In genomic region chr2:69395866-69396265, GRCh38 we compare ENCODE assay signal across 15 cellular contexts. TPM values are rescaled to one million over a fixed set of nuclear protein-coding genes. Genes with fewer than 3 reads are reported as not detected.
DNase-seq lines count a peak whose midpoint lies in the region; ATAC-seq, FAIRE-seq and TF ChIP-seq lines count a peak whose summit lies in the region.
"Had no signal": no experiment of that assay in that cellular context is flagged by ENCODE, and none has a peak within 500 bp of the region (broad histone marks: within the 10 kb centered on the region; RNA-seq: fewer than 3 reads in every experiment).

No MANE protein-coding gene starts in this region.

- H3K9me3 ChIP-seq in heart right ventricle (no peaks in the 10 kb centered on the region), adipocyte (ENCODE audit: control insufficient read depth, low read length) (no peaks in the 10 kb centered on the region), thoracic aorta (no peaks in the 10 kb centered on the region)

- 9 to 10% methylated on average over 1 of the region's 1 CpG for WGBS in heart right ventricle, 2 donors

- TF ChIP-seq CTCF in heart right ventricle (IDR thresholded peaks at IDR 0.05) (no peak), thoracic aorta (IDR thresholded peaks at IDR 0.05) (no peak), nephron progenitor cell (IDR thresholded peaks at IDR 0.05) (no peak)

- H3K36me3 Mint-ChIP-seq in nephron progenitor cell (ENCODE audit: low read depth): peaks cover 68% of the 10 kb centered on the region

- H3K27me3 Mint-ChIP-seq in nephron progenitor cell (ENCODE audit: low read depth, poor library complexity): no peaks in the 10 kb centered on the region
- H3K27me3 Mint-ChIP-seq: B cell; CD4-positive, alpha-beta T cell had no signal

- peaks cover 0 to 22% (median 8%) of the 10 kb centered on the region in 9 donors for H3K4me1 ChIP-seq in heart right ventricle
- peaks cover 9% of the 10 kb centered on the region for H3K4me1 ChIP-seq in adipocyte (ENCODE audit: control insufficient read depth, insufficient read depth, low read length)
- H3K4me1 ChIP-seq in thoracic aorta (ENCODE audit: control insufficient read depth in 1 of 2, low read depth in 2 of 2): peaks cover 0 to 19% of the 10 kb centered on the region in 2 donors

- no peak overlapping the region for H3K4me3 ChIP-seq in heart right ventricle
- no peak overlapping the region for H3K4me3 ChIP-seq in adipocyte (ENCODE audit: low read length)
- H3K4me3 ChIP-seq in thoracic aorta: no peak overlapping the region
- H3K4me3 ChIP-seq: GM23338 had no signal

- H3K9ac ChIP-seq in adipocyte (ENCODE audit: low read length): no peak overlapping the region

- H3K27ac ChIP-seq in heart right ventricle (peak overlapping the region in 9 of 10 donors; percentile 7 to 78 (median 67)), thoracic aorta (no peak overlapping the region)

- no peak overlapping the region for H3K4me3 Mint-ChIP-seq in nephron progenitor cell
- H3K4me3 Mint-ChIP-seq: B cell; CD4-positive, alpha-beta T cell; GM23338 had no signal

- ATAC-seq in heart right ventricle (peak in 5 of 8 donors; percentile 60 to 74 (median 69)), thoracic aorta (ENCODE audit: insufficient number of reproducible peaks, low FRiP score, low read depth) (peak; percentile 57)
- ATAC-seq in activated CD4-positive, CD25-positive, alpha-beta regulatory T cell treated with anti-CD3 and anti-CD28 coated beads, Interleukin-2, amount 50 U/mL, for 24 hours: no peak
- ATAC-seq: GM23338 had no signal

- no peak for DNase-seq in heart right ventricle
- DNase-seq in cardiac septum (ENCODE audit: low spot score): no peak
- DNase-seq in adipocyte (ENCODE audit: low read depth): peak; percentile 15
- DNase-seq in myocyte (ENCODE audit: low read depth): peak; percentile 45
- no peak for DNase-seq in thoracic aorta (ENCODE audit: low spot score)
- no peak for DNase-seq in nephron progenitor cell
- DNase-seq in HTR-8/SVneo (ENCODE audit: insufficient read length, low spot score): no peak
- DNase-seq: C1 segment of cervical spinal cord; Calu3; CD4-positive, alpha-beta T cell; DMS 273 treated with DMSO at 0.1 percent for 48 hours; H7 had no signal

- no peaks in the 10 kb centered on the region for H3K4me1 Mint-ChIP-seq in nephron progenitor cell
- H3K4me1 Mint-ChIP-seq: B cell, GM23338 had no signal

- H3K27me3 ChIP-seq in heart right ventricle: no peaks in the 10 kb centered on the region
- H3K27me3 ChIP-seq in adipocyte (replicated peaks; ENCODE audit: control insufficient read depth, insufficient read depth, low read length): no peaks in the 10 kb centered on the region
- no peaks in the 10 kb centered on the region for H3K27me3 ChIP-seq in thoracic aorta (replicated peaks; ENCODE audit: insufficient read depth)

- peaks cover 0 to 80% (median 40%) of the 10 kb centered on the region in 9 donors for H3K36me3 ChIP-seq in heart right ventricle
- H3K36me3 ChIP-seq in adipocyte (ENCODE audit: control insufficient read depth, insufficient read depth, low read length, severe bottlenecking): peaks cover 52% of the 10 kb centered on the region
- peaks cover 25% of the 10 kb centered on the region for H3K36me3 ChIP-seq in thoracic aorta

- no peak overlapping the region for H3K27ac Mint-ChIP-seq in nephron progenitor cell
- H3K27ac Mint-ChIP-seq: B cell; CD4-positive, alpha-beta T cell; GM23338 had no signal

- H3K9me3 Mint-ChIP-seq in nephron progenitor cell: no peaks in the 10 kb centered on the region
- H3K9me3 Mint-ChIP-seq: CD4-positive, alpha-beta T cell; GM23338 had no signal

- intact Hi-C loops in heart right ventricle (cut with DNase I) (no loop called here), cardiac septum (cut with DNase I) (no loop called here)

- no peak for FAIRE-seq in HTR-8/SVneo (lab: Jason Lieb, UNC)

RNA-seq across cellular contexts. Expression of gene GFPT1, which starts 8.8 kb away (rescaled TPM):
- total RNA-seq in heart right ventricle (10 to 100 TPM; 30.8 to 90.3 (median 65.7) TPM), cardiac septum (85.7 TPM), myocyte (40.5 and 80.7 TPM in 2 replicates), thoracic aorta (10 to 100 TPM; 45.6 to 53.1 TPM)
- 10 to 100 TPM in 1 of 2 donors, 1 to 10 TPM in 1; 5.0 to 14.4 TPM for polyA plus RNA-seq in heart right ventricle
- polyA plus RNA-seq in myocyte (2012): 48.1 TPM

RNA-seq across cellular contexts. Expression of gene NFU1, which starts 41.4 kb away (rescaled TPM):
- total RNA-seq in heart right ventricle (100 to 1,000 TPM in 9 of 10 donors, 10 to 100 TPM in 1; 97.9 to 148 (median 125) TPM), cardiac septum (90.3 TPM), myocyte (33.1 and 34.7 TPM in 2 replicates), thoracic aorta (10 to 100 TPM; 44.6 to 51.6 TPM)
- polyA plus RNA-seq in heart right ventricle: 10 to 100 TPM; 72.0 to 87.4 TPM
- 44.0 TPM for polyA plus RNA-seq in myocyte (2012)

Comparison
In these comparisons a context has a peak if more than half of its experiments do, and no peak if none do; other contexts are left out.
1. ATAC-seq: peak in heart right ventricle (5 of 8) and thoracic aorta (single experiment); none in activated CD4-positive, CD25-positive, alpha-beta regulatory T cell treated with anti-CD3 and anti-CD28 coated beads, Interleukin-2, amount 50 U/mL, for 24 hours (0 of 2).
2. DNase-seq: peak in adipocyte (single experiment) and myocyte (single experiment); none in heart right ventricle (0 of 2), cardiac septum (single experiment), thoracic aorta (single experiment), nephron progenitor cell (single experiment) and HTR-8/SVneo (single experiment).
3. H3K27ac ChIP-seq: peak in heart right ventricle (9 of 10); none in thoracic aorta (0 of 2).